In genomic region chr18:48955528-48956261, GRCh38 we compare ENCODE assay signal across 9 cellular contexts. TPM values are rescaled to one million over a fixed set of nuclear protein-coding genes. Genes with fewer than 3 reads are reported as not detected.
A peak's percentile ranks its signal among the peaks of the same experiment; 100 is the strongest.
DNase-seq lines count a peak whose midpoint lies in the region; ATAC-seq, FAIRE-seq and TF ChIP-seq lines count a peak whose summit lies in the region.
"Had no signal": no experiment of that assay in that cellular context is flagged by ENCODE, and none has a peak within 500 bp of the region (broad histone marks: within the 10 kb centered on the region; RNA-seq: fewer than 3 reads in every experiment).

No MANE protein-coding gene starts in this region.

- BruUV-seq in endothelial cell of umbilical vein (replicated peaks; lab: Mats Ljungman, UMichigan) = no TSS peak

- peaks cover 2% of the 10 kb centered on the region for H3K79me2 ChIP-seq in endothelial cell of umbilical vein (ENCODE audit: control insufficient read depth, insufficient read depth, low read length)

- TF ChIP-seq CTCF in endothelial cell of umbilical vein (IDR thresholded peaks at IDR 0.05; ENCODE audit: extremely low read depth in 1 of 2, insufficient read depth in 1 of 2, low read depth in 1 of 2, low read length in 2 of 2) (peak in 1 of 2 donors; percentile 24), nephron progenitor cell (IDR thresholded peaks at IDR 0.05) (no peak)

- no peaks in the 10 kb centered on the region for H3K9me3 Mint-ChIP-seq in nephron progenitor cell
- H3K9me3 Mint-ChIP-seq in activated naive CD4-positive, alpha-beta T cell treated with anti-CD3 and anti-CD28 coated beads for 36 hours = no peaks in the 10 kb centered on the region

- H3K4me3 Mint-ChIP-seq in nephron progenitor cell = no peak overlapping the region
- no peak overlapping the region for H3K4me3 Mint-ChIP-seq in activated naive CD4-positive, alpha-beta T cell treated with anti-CD3 and anti-CD28 coated beads for 36 hours

- H3K4me2 ChIP-seq in endothelial cell of umbilical vein (ENCODE audit: insufficient read depth, low read length) = peak overlapping the region; percentile 37

- TF ChIP-seq POLR2A in endothelial cell of umbilical vein (IDR thresholded peaks at IDR 0.05; ENCODE audit: low read depth, low read length) = no peak

- FAIRE-seq in endothelial cell of umbilical vein (lab: Jason Lieb, UNC) = peak; percentile 69

- CTCF ChIA-PET in endothelial cell of umbilical vein (lab: Charles Lee) = interaction anchor here (0.6 to 1.5 kb wide), 9 partner anchors 9 to 283 kb away, joined by 3 to 4 read pairs (median 3); no protein-coding TSS in a partner anchor
- CTCF ChIA-PET in activated naive CD4-positive, alpha-beta T cell treated with anti-CD3 and anti-CD28 coated beads for 36 hours (lab: Charles Lee) = no interaction called here

- H3K36me3 ChIP-seq in endothelial cell of umbilical vein (ENCODE audit: control insufficient read depth in 2 of 2, extremely low read depth in 1 of 2, insufficient read depth in 2 of 2, low read length in 2 of 2) = no peaks in the 10 kb centered on the region

- H3K9me1 ChIP-seq in endothelial cell of umbilical vein (replicated peaks; ENCODE audit: control insufficient read depth, extremely low read depth, insufficient read depth, low read length) = no peaks in the 10 kb centered on the region

- H3K27ac ChIP-seq in endothelial cell of umbilical vein (ENCODE audit: insufficient read depth, low read depth, low read length) = peak overlapping the region; percentile 66

- peaks cover 36% of the 10 kb centered on the region for H3K27me3 Mint-ChIP-seq in nephron progenitor cell (ENCODE audit: low read depth, poor library complexity)
- no peaks in the 10 kb centered on the region for H3K27me3 Mint-ChIP-seq in activated naive CD4-positive, alpha-beta T cell treated with anti-CD3 and anti-CD28 coated beads for 36 hours (ENCODE audit: low read depth)

- POLR2A ChIA-PET in endothelial cell of umbilical vein (lab: Charles Lee) = interaction anchor here (0.5 kb wide), 1 partner anchor 28 kb away, joined by 4 read pairs; no protein-coding TSS in a partner anchor

- H3K4me1 Mint-ChIP-seq in nephron progenitor cell = peaks cover 51% of the 10 kb centered on the region
- peaks cover 15% of the 10 kb centered on the region for H3K4me1 Mint-ChIP-seq in activated naive CD4-positive, alpha-beta T cell treated with anti-CD3 and anti-CD28 coated beads for 36 hours (ENCODE audit: low read depth)

- peaks cover 32% of the 10 kb centered on the region for H3K4me1 ChIP-seq in endothelial cell of umbilical vein (ENCODE audit: control insufficient read depth, extremely low read depth, insufficient read depth, low read length)

- ATAC-seq in HG03097 (IDR thresholded peaks at IDR 0.05; ENCODE audit: low FRiP score, unreplicated experiment) = no peak
- ATAC-seq in GM21723 (IDR thresholded peaks at IDR 0.05; ENCODE audit: unreplicated experiment) = no peak

- H3K4me3 ChIP-seq in endothelial cell of umbilical vein (replicated peaks in 1 of 3; ENCODE audit: insufficient read depth in 1 of 3, low read depth in 1 of 3, low read length in 3 of 3) = no peak overlapping the region

- dilution Hi-C loops in endothelial cell of umbilical vein (cut with MboI; ENCODE audit: extremely low pct_ligation_motif_present, low sequenced_read_pairs) = no loop called here

- DNase-seq in AG20443 (ENCODE audit: low spot score) = peak; percentile 76
- DNase-seq in NCI-H510A treated with DMSO at 0.1 percent for 48 hours (lab: John Stamatoyannopoulos, UW) = peak; percentile 18
- DNase-seq in endothelial cell of umbilical vein (ENCODE audit: low read depth, low spot score) = peak; percentile 87
- no peak for DNase-seq in nephron progenitor cell
- DNase-seq in NCI-H1930 (lab: John Stamatoyannopoulos, UW) = no peak
- no peak for DNase-seq in activated naive CD4-positive, alpha-beta T cell treated with anti-CD3 and anti-CD28 coated beads for 36 hours
- DNase-seq: SHP77 treated with DMSO at 0.1 percent for 48 hours had no signal

- peak overlapping the region; percentile 8 for H3K27ac Mint-ChIP-seq in nephron progenitor cell
- H3K27ac Mint-ChIP-seq in activated naive CD4-positive, alpha-beta T cell treated with anti-CD3 and anti-CD28 coated beads for 36 hours = no peak overlapping the region

- intact Hi-C loops in endothelial cell of umbilical vein (cut with micrococcal nuclease) = no loop called here
- intact Hi-C loops in activated naive CD4-positive, alpha-beta T cell treated with anti-CD3 and anti-CD28 coated beads for 36 hours (cut with micrococcal nuclease) = loop anchor here (10.0 kb wide), 1 partner anchor 859 kb away; the partner anchor contains the start of gene ACAA2

- H4K20me1 ChIP-seq in endothelial cell of umbilical vein (replicated peaks; ENCODE audit: control insufficient read depth, extremely low read depth, insufficient read depth, low read length) = no peaks in the 10 kb centered on the region

- peak overlapping the region; percentile 33 for H2AFZ ChIP-seq in endothelial cell of umbilical vein (ENCODE audit: low read depth, low read length)

- no peaks in the 10 kb centered on the region for H3K27me3 ChIP-seq in endothelial cell of umbilical vein (ENCODE audit: control insufficient read depth in 2 of 2, insufficient read depth in 2 of 2, low read length in 2 of 2)

- H3K36me3 Mint-ChIP-seq in nephron progenitor cell (ENCODE audit: low read depth) = no peaks in the 10 kb centered on the region
- H3K36me3 Mint-ChIP-seq in activated naive CD4-positive, alpha-beta T cell treated with anti-CD3 and anti-CD28 coated beads for 36 hours (ENCODE audit: low read depth) = no peaks in the 10 kb centered on the region

- H3K9ac ChIP-seq in endothelial cell of umbilical vein (replicated peaks; ENCODE audit: extremely low read depth, insufficient read depth, low read length) = peak overlapping the region; percentile 32

- H3K9me3 ChIP-seq in endothelial cell of umbilical vein (replicated peaks; ENCODE audit: control insufficient read depth, insufficient read depth, low read length) = no peaks in the 10 kb centered on the region

TF ChIP-seq in endothelial cell of umbilical vein, 7 proteins besides CTCF, POLR2A, EP300 and RAD21:
- TF ChIP-seq, protein P1, sequence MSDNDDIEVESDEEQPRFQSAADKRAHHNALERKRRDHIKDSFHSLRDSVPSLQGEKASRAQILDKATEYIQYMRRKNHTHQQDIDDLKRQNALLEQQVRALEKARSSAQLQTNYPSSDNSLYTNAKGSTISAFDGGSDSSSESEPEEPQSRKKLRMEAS (IDR thresholded peaks at IDR 0.05; ENCODE audit: insufficient read depth, insufficient read length) = no peak
- TF ChIP-seq GATA2 (IDR thresholded peaks at IDR 0.05; ENCODE audit: insufficient read depth, insufficient read length, low read depth, low read length) = peak; percentile 34
- no peak for TF ChIP-seq EZH2 (IDR thresholded peaks at IDR 0.05; ENCODE audit: borderline replicate concordance, low read depth, low read length, severe bottlenecking)
- TF ChIP-seq POLR2AphosphoS5 (IDR thresholded peaks at IDR 0.05; ENCODE audit: insufficient read depth, low read depth, low read length) = no peak
- TF ChIP-seq FOS (IDR thresholded peaks at IDR 0.05; ENCODE audit: borderline replicate concordance, insufficient read depth, low read length) = no peak
- TF ChIP-seq MYC (IDR thresholded peaks at IDR 0.05; ENCODE audit: low read depth, low read length) = no peak
- TF ChIP-seq JUN (IDR thresholded peaks at IDR 0.05; ENCODE audit: borderline replicate concordance, insufficient read depth, insufficient read length, low read depth) = peak; percentile 61
TF ChIP-seq in endothelial cell of umbilical vein: peak in this region for 2.

RNA-seq across cellular contexts. Expression of gene SMAD7, which starts 4.9 kb away (rescaled TPM):
- total RNA-seq in endothelial cell of umbilical vein = 3.6 and 4.6 TPM in 2 replicates
- 8.0 and 10.2 TPM in 2 replicates for polyA plus RNA-seq in endothelial cell of umbilical vein
- 4.5 TPM in 2 replicates for polyA plus RNA-seq in endothelial cell of umbilical vein (2011; cell fraction: cytosol; rRNA removed)
- 5.0 and 9.0 TPM in 2 replicates for polyA plus RNA-seq in endothelial cell of umbilical vein (2011; cell fraction: nucleus; rRNA removed)
- 1.9 and 3.2 TPM in 2 replicates for polyA plus RNA-seq in endothelial cell of umbilical vein (2012)
- 12.6 and 15.2 TPM in 2 replicates for polyA minus RNA-seq in endothelial cell of umbilical vein
- 20.6 TPM for polyA minus RNA-seq in endothelial cell of umbilical vein (2011; cell fraction: cytosol; rRNA and poly(A)+ RNA removed)
- polyA minus RNA-seq in endothelial cell of umbilical vein (2011; cell fraction: nucleus; rRNA and poly(A)+ RNA removed) = 8.1 and 15.0 TPM in 2 replicates
- total RNA-seq in activated naive CD4-positive, alpha-beta T cell treated with anti-CD3 and anti-CD28 coated beads for 36 hours = 1 to 10 TPM; 5.9 to 7.0 TPM

Comparison
In these comparisons a context has a peak if more than half of its experiments do, and no peak if none do; other contexts are left out.
1. DNase-seq: peak in AG20443 (single experiment), NCI-H510A treated with DMSO at 0.1 percent for 48 hours (single experiment) and endothelial cell of umbilical vein (single experiment); none in nephron progenitor cell (single experiment), NCI-H1930 (0 of 2) and activated naive CD4-positive, alpha-beta T cell treated with anti-CD3 and anti-CD28 coated beads for 36 hours (single experiment).